30 cellular contexts compared by ENCODE assay signal in genomic region chr2:63195310-63195709, GRCh38.
DNase-seq lines count a peak whose midpoint lies in the region; ATAC-seq, FAIRE-seq and TF ChIP-seq lines count a peak whose summit lies in the region.
"Had no signal": no experiment of that assay in that cellular context is flagged by ENCODE, and none has a peak within 500 bp of the region (broad histone marks: within the 10 kb centered on the region; RNA-seq: fewer than 3 reads in every experiment).

No MANE protein-coding gene starts in this region.

- H3K4me1 ChIP-seq in HepG2 (ENCODE audit: insufficient read depth, low read length) (peaks cover 71% of the 10 kb centered on the region), right lobe of liver (no peaks in the 10 kb centered on the region), adrenal gland (replicated peaks in 1 of 2) (no peaks in the 10 kb centered on the region)
- H3K4me1 ChIP-seq: BE2C; BLaER1; BLaER1 treated with 17β-estradiol and CSF1 and Interleukin-3, amounts not matched to agents 10 nM and 100 nM had no signal

- WGBS in HepG2 (ENCODE audit: low lambda C conversion rate): 96% methylated on average over 3 of the region's 3 CpGs
- WGBS in right lobe of liver (ENCODE audit: insufficient coverage, low coverage, low lambda C conversion rate, missing lambda C conversion rate): 90% methylated on average over 3 of the region's 3 CpGs
- WGBS in adrenal gland, 4 donors: 94 to 98% (median 96%) methylated on average over 3 of the region's 3 CpGs

- H3K9ac ChIP-seq in HepG2 (ENCODE audit: insufficient read depth, low read depth, low read length): no peak overlapping the region
- H3K9ac ChIP-seq: BLaER1; BLaER1 treated with 17β-estradiol and CSF1 and Interleukin-3, amounts not matched to agents 10 nM and 100 nM had no signal

- H3K4me3 ChIP-seq in HepG2 (replicated peaks in 1 of 3; ENCODE audit: insufficient read depth in 1 of 3, low read depth in 2 of 3, low read length in 3 of 3) (no peak overlapping the region), right lobe of liver (no peak overlapping the region), adrenal gland (no peak overlapping the region)
- H3K4me3 ChIP-seq: A549; BLaER1; BLaER1 treated with 17β-estradiol and CSF1 and Interleukin-3, amounts not matched to agents 10 nM and 100 nM had no signal

- TF ChIP-seq CTCF in HepG2 (CRISPR knock-in tag; IDR thresholded peaks at IDR 0.05) (no peak), right lobe of liver (IDR thresholded peaks at IDR 0.05) (no peak), adrenal gland (IDR thresholded peaks at IDR 0.05) (no peak)

- no peak overlapping the region for H2AFZ ChIP-seq in HepG2 (ENCODE audit: low read length)

- ATAC-seq in HepG2 (no peak), right lobe of liver (no peak)
- ATAC-seq: A549; CD8-positive, alpha-beta T cell had no signal

- H3K79me2 ChIP-seq in HepG2 (ENCODE audit: insufficient read depth, low read length): no peaks in the 10 kb centered on the region

- TF ChIP-seq EP300 in HepG2 (IDR thresholded peaks at IDR 0.05; ENCODE audit: low read depth in 2 of 2, low read length in 2 of 2) (no peak), HepG2 (CRISPR knock-in tag; IDR thresholded peaks at IDR 0.05; ENCODE audit: borderline replicate concordance) (no peak)

- peaks cover 18% of the 10 kb centered on the region for H3K9me3 ChIP-seq in HepG2 (ENCODE audit: low read length)
- H3K9me3 ChIP-seq in right lobe of liver: no peaks in the 10 kb centered on the region
- H3K9me3 ChIP-seq in adrenal gland (replicated peaks in 1 of 3): no peaks in the 10 kb centered on the region
- H3K9me3 ChIP-seq: A549, BE2C, Caco-2 had no signal

- BruUV-seq in HepG2 (replicated peaks; lab: Mats Ljungman, UMichigan): no TSS peak

- TF ChIP-seq RAD21 in HepG2 (CRISPR knock-in tag; IDR thresholded peaks at IDR 0.05): no peak

- H3K27me3 ChIP-seq in HepG2 (ENCODE audit: control insufficient read depth in 1 of 2, insufficient read depth in 2 of 2, low read length in 2 of 2) (no peaks in the 10 kb centered on the region), right lobe of liver (no peaks in the 10 kb centered on the region), adrenal gland (no peaks in the 10 kb centered on the region)
- H3K27me3 ChIP-seq: BE2C; BLaER1; BLaER1 treated with 17β-estradiol and CSF1 and Interleukin-3, amounts not matched to agents 10 nM and 100 nM had no signal

- H3K36me3 ChIP-seq in HepG2 (replicated peaks in 1 of 2; ENCODE audit: control insufficient read depth in 1 of 2, insufficient read depth in 2 of 2, low read length in 2 of 2) (no peaks in the 10 kb centered on the region), right lobe of liver (no peaks in the 10 kb centered on the region), adrenal gland (replicated peaks in 1 of 2) (no peaks in the 10 kb centered on the region)
- H3K36me3 ChIP-seq: BE2C; BLaER1; BLaER1 treated with 17β-estradiol and CSF1 and Interleukin-3, amounts not matched to agents 10 nM and 100 nM had no signal

- in situ Hi-C loops in HepG2 (cut with HindIII; ENCODE audit: extremely low pct_ligation_motif_present, low pct_unique_long_range_greater_than_20kb): no loop called here

- peak; percentile 1 for DNase-seq in NCI-H146 (lab: John Stamatoyannopoulos, UW)
- DNase-seq in NCI-H146 treated with DMSO at 0.1 percent for 48 hours (lab: John Stamatoyannopoulos, UW; ENCODE audit: unreplicated experiment): no peak
- DNase-seq in HepG2 (ENCODE audit: low spot score): no peak
- no peak for DNase-seq in right lobe of liver
- no peak for DNase-seq in GM12891 (ENCODE audit: insufficient read length, low spot score)
- no peak for DNase-seq in adrenal gland
- DNase-seq: 8988T; ACHN; AML-193; BE2C; C1 segment of cervical spinal cord; Caco-2; Calu3; CD4-positive, alpha-beta memory T cell; CD4-positive, alpha-beta T cell; CD4-positive, CD25-positive, alpha-beta regulatory T cell; CD8-positive, alpha-beta memory T cell; CD8-positive, alpha-beta T cell; COR-L47; DMS 273 treated with DMSO at 0.1 percent for 48 hours; DMS153; DMS53; DMS79; DND-41; EL had no signal

- no peak overlapping the region for H3K4me2 ChIP-seq in HepG2 (ENCODE audit: low read depth, low read length)
- H3K4me2 ChIP-seq: A549; BLaER1; BLaER1 treated with 17β-estradiol and CSF1 and Interleukin-3, amounts not matched to agents 10 nM and 100 nM had no signal

- intact Hi-C loops in HepG2 (cut with micrococcal nuclease; ENCODE audit: unreplicated experiment) (no loop called here), right lobe of liver (cut with DNase I) (no loop called here), adrenal gland (cut with DNase I) (no loop called here)

- H4K20me1 ChIP-seq in HepG2 (ENCODE audit: insufficient read depth, low read length): no peaks in the 10 kb centered on the region
- H4K20me1 ChIP-seq: BLaER1; BLaER1 treated with 17β-estradiol and CSF1 and Interleukin-3, amounts not matched to agents 10 nM and 100 nM had no signal

- CTCF ChIA-PET in HepG2 (lab: Yijun Ruan, JAX; ENCODE audit: low intra/inter-chr PET ratio, low total read pairs): no interaction called here

- peak overlapping the region; percentile 97 for H3K27ac ChIP-seq in HepG2 (ENCODE audit: extremely low read length, insufficient read depth, low read length)
- H3K27ac ChIP-seq in right lobe of liver: no peak overlapping the region
- no peak overlapping the region for H3K27ac ChIP-seq in adrenal gland
- H3K27ac ChIP-seq: 22Rv1; A549; BLaER1; BLaER1 treated with 17β-estradiol and CSF1 and Interleukin-3, amounts not matched to agents 10 nM and 100 nM; C4-2B had no signal

- FAIRE-seq in HepG2 (lab: Jason Lieb, UNC) (no peak), GM12891 (lab: Jason Lieb, UNC) (peak; percentile 20)
- FAIRE-seq: A549 had no signal

- POLR2A ChIA-PET in HepG2 (lab: Yijun Ruan, JAX): no interaction called here

- no peak for TF ChIP-seq POLR2A in HepG2 (IDR thresholded peaks at IDR 0.05; ENCODE audit: insufficient read depth in 1 of 2, low read depth in 2 of 2, low read length in 2 of 2)
- no peak for TF ChIP-seq POLR2A in right lobe of liver (IDR thresholded peaks at IDR 0.05)
- no peak for TF ChIP-seq POLR2A in GM12891 (IDR thresholded peaks at IDR 0.05; ENCODE audit: low read depth, low read length)
- no peak for TF ChIP-seq POLR2A in adrenal gland (IDR thresholded peaks at IDR 0.05)

TF ChIP-seq in HepG2, 621 proteins besides CTCF, POLR2A, EP300 and RAD21 (continues in another document):
- TF ChIP-seq ZMYM3 (CRISPR knock-in tag; IDR thresholded peaks at IDR 0.05): 0 out of 2 replicates have a peak, but pooled peaks have one; percentile 50

TF ChIP-seq in GM12891, 5 proteins besides CTCF, POLR2A, EP300 and RAD21:
- TF ChIP-seq PAX5 (IDR thresholded peaks at IDR 0.05; ENCODE audit: insufficient read depth, low read length, severe bottlenecking): no peak
- TF ChIP-seq POU2F2 (IDR thresholded peaks at IDR 0.05; ENCODE audit: low read depth, low read length): no peak
